Comparison of ENCODE assay signal across 1 cellular context in genomic region chr1:54337034-54337433, GRCh38.
TF ChIP-seq lines count a peak whose summit lies in the region.

No MANE protein-coding gene starts in this region.

TF ChIP-seq in H1, 55 proteins besides CTCF, POLR2A, EP300 and RAD21:
- TF ChIP-seq, protein P1, sequence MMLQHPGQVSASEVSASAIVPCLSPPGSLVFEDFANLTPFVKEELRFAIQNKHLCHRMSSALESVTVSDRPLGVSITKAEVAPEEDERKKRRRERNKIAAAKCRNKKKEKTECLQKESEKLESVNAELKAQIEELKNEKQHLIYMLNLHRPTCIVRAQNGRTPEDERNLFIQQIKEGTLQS (IDR thresholded peaks at IDR 0.05; ENCODE audit: insufficient read depth, low read depth, low read length): no peak
- TF ChIP-seq GABPA (IDR thresholded peaks at IDR 0.05; ENCODE audit: borderline replicate concordance, insufficient read depth, low read length): no peak
- TF ChIP-seq ASH2L (IDR thresholded peaks at IDR 0.05; ENCODE audit: low read length): no peak
- TF ChIP-seq SP4 (IDR thresholded peaks at IDR 0.05; ENCODE audit: low read length): no peak
- TF ChIP-seq GTF2F1 (IDR thresholded peaks at IDR 0.05; ENCODE audit: borderline replicate concordance, low read depth, low read length): no peak
- no peak for TF ChIP-seq BRCA1 (IDR thresholded peaks at IDR 0.05; ENCODE audit: low read depth, low read length)
- no peak for TF ChIP-seq SRF (IDR thresholded peaks at IDR 0.05; ENCODE audit: low read depth, low read length)
- no peak for TF ChIP-seq PHF8 (conservative IDR thresholded peaks at IDR 0.05; ENCODE audit: low read depth, low read length)
- TF ChIP-seq RNF2 (IDR thresholded peaks at IDR 0.05; ENCODE audit: borderline replicate concordance, low read depth, low read length, missing control alignments, poor library complexity, severe bottlenecking): no peak
- TF ChIP-seq YY1 (IDR thresholded peaks at IDR 0.05; ENCODE audit: low read depth, low read length): no peak
- no peak for TF ChIP-seq SP2 (IDR thresholded peaks at IDR 0.05; ENCODE audit: low read length)
- TF ChIP-seq CREB1 (IDR thresholded peaks at IDR 0.05): no peak
- no peak for TF ChIP-seq BACH1 (IDR thresholded peaks at IDR 0.05; ENCODE audit: low read length)
- TF ChIP-seq MAFK (IDR thresholded peaks at IDR 0.05; ENCODE audit: low read depth, low read length): no peak
- no peak for TF ChIP-seq NANOG (IDR thresholded peaks at IDR 0.05; ENCODE audit: insufficient read depth, low read depth, low read length, poor library complexity, severe bottlenecking)
- TF ChIP-seq RXRA (IDR thresholded peaks at IDR 0.05; ENCODE audit: insufficient read depth, low read depth, low read length): no peak
- TF ChIP-seq HDAC2 (IDR thresholded peaks at IDR 0.05; ENCODE audit: borderline replicate concordance in 1 of 2, low read depth in 2 of 2, low read length in 2 of 2): no peak
